8 cellular contexts compared by ENCODE assay signal in genomic region chr20:51306521-51307358, GRCh38.
DNase-seq lines count a peak whose midpoint lies in the region; ATAC-seq and TF ChIP-seq lines count a peak whose summit lies in the region.

No MANE protein-coding gene starts in this region.

- peak; percentile 90 for DNase-seq in SK-N-SH
- DNase-seq in activated naive CD4-positive, alpha-beta T cell (lab: John Stamatoyannopoulos, UW), result peak; percentile 39 to 56 (median 46)
- DNase-seq in glutamatergic neuron, result peak; percentile 88
- DNase-seq in posterior vena cava (ENCODE audit: low spot score), result peak; percentile 90
- DNase-seq in uterus, result peak; percentile 69 to 73

- no peak overlapping the region for H3K9ac ChIP-seq in SK-N-SH

- H4K20me1 ChIP-seq in SK-N-SH (ENCODE audit: insufficient read depth), result no peaks in the 10 kb centered on the region

- no peak overlapping the region for H3K27ac ChIP-seq in ACC112 (ENCODE audit: low read depth, low read length)
- peak overlapping the region in 1 of 2 experiments; percentile 22; a peak in 1 of 4 replicates for H3K27ac ChIP-seq in SK-N-SH (ENCODE audit: low read depth in 2 of 2, low read length in 1 of 2)
- H3K27ac ChIP-seq in uterus, result no peak overlapping the region

- H3K4me3 ChIP-seq in ACC112 (ENCODE audit: low read depth, low read length), result no peak overlapping the region
- peak overlapping the region in 1 of 2 experiments; percentile 35; a peak in 1 of 4 replicates for H3K4me3 ChIP-seq in SK-N-SH (ENCODE audit: low read depth in 2 of 2, low read length in 1 of 2)
- no peak overlapping the region for H3K4me3 ChIP-seq in uterus

- H3K4me1 ChIP-seq in ACC112 (ENCODE audit: control insufficient read depth, insufficient read depth, low read length, unreplicated experiment) (no peaks in the 10 kb centered on the region), SK-N-SH (ENCODE audit: control insufficient read depth in 1 of 2, insufficient read depth in 2 of 2, low read depth in 1 of 2, low read length in 1 of 2) (peaks cover 0 to 13% of the 10 kb centered on the region in 2 experiments; a peak in 1 of 4 replicates), uterus (no peaks in the 10 kb centered on the region)

- peaks cover 6% of the 10 kb centered on the region for H3K36me3 Mint-ChIP-seq in glutamatergic neuron (ENCODE audit: unreplicated experiment)

- H3K79me2 ChIP-seq in ACC112 (ENCODE audit: control insufficient read depth, insufficient read depth, low read length, unreplicated experiment), result no peaks in the 10 kb centered on the region
- no peaks in the 10 kb centered on the region for H3K79me2 ChIP-seq in SK-N-SH (ENCODE audit: insufficient read depth)

- H2AFZ ChIP-seq in ACC112 (ENCODE audit: low read length, unreplicated experiment) (peak overlapping the region; percentile 51), SK-N-SH (ENCODE audit: low read depth) (peak overlapping the region; percentile 35; the same call in 1 of the 2 replicates)

- intact Hi-C loops in posterior vena cava (cut with DNase I), result loop anchor here (5.0 kb wide), 1 partner anchor 319 kb away; no protein-coding TSS in a partner anchor
- intact Hi-C loops in uterus (cut with DNase I; ENCODE audit: low total_unique reads), result loop anchor here (5.0 kb wide), 1 partner anchor 314 kb away; no protein-coding TSS in a partner anchor

- no peaks in the 10 kb centered on the region for H3K27me3 ChIP-seq in ACC112 (ENCODE audit: insufficient read depth, low read length)
- no peaks in the 10 kb centered on the region for H3K27me3 ChIP-seq in SK-N-SH (ENCODE audit: insufficient read depth)
- no peaks in the 10 kb centered on the region for H3K27me3 ChIP-seq in uterus

- ATAC-seq in GM18868 (IDR thresholded peaks at IDR 0.05; ENCODE audit: unreplicated experiment), result peak; percentile 80

- TF ChIP-seq POLR2A in uterus (IDR thresholded peaks at IDR 0.05), result no peak

- H3K4me1 Mint-ChIP-seq in glutamatergic neuron (ENCODE audit: low read depth, unreplicated experiment), result no peaks in the 10 kb centered on the region

- H3K9me3 ChIP-seq in SK-N-SH (peaks cover 6% of the 10 kb centered on the region; the same call in 1 of the 2 replicates), uterus (no peaks in the 10 kb centered on the region)

- TF ChIP-seq CTCF in LNCAP (IDR thresholded peaks at IDR 0.05), result peak; percentile 94
- TF ChIP-seq CTCF in SK-N-SH (IDR thresholded peaks at IDR 0.05), result peak; percentile 88
- TF ChIP-seq CTCF in glutamatergic neuron (IDR thresholded peaks at IDR 0.05; ENCODE audit: partially characterized antibody, unreplicated experiment), result peak; percentile 93
- TF ChIP-seq CTCF in uterus (IDR thresholded peaks at IDR 0.05), result peak; percentile 84 to 89 (median 86)

- H3K9me2 ChIP-seq in SK-N-SH, result no peaks in the 10 kb centered on the region

- no peaks in the 10 kb centered on the region for H3F3A ChIP-seq in SK-N-SH (replicated peaks; ENCODE audit: insufficient read depth)

- POLR2A ChIA-PET in SK-N-SH (lab: Yijun Ruan, JAX), result interaction anchor here (0.6 to 1.4 kb wide), 3 partner anchors 147 to 319 kb away, joined by 4 to 5 read pairs (median 4); no protein-coding TSS in a partner anchor

- H3K4me2 ChIP-seq in SK-N-SH, result no peak overlapping the region

- H3K4me3 Mint-ChIP-seq in glutamatergic neuron (ENCODE audit: unreplicated experiment), result no peak overlapping the region

- TF ChIP-seq EP300 in SK-N-SH (IDR thresholded peaks at IDR 0.05; ENCODE audit: borderline replicate concordance in 1 of 2, low read depth in 1 of 2, low read length in 1 of 2), result no peak

- H3K36me3 ChIP-seq in ACC112 (ENCODE audit: insufficient read depth, low read length), result no peaks in the 10 kb centered on the region
- H3K36me3 ChIP-seq in SK-N-SH (replicated peaks in 1 of 2; ENCODE audit: control insufficient read depth in 1 of 2, insufficient read depth in 2 of 2, low read length in 1 of 2), result no peaks in the 10 kb centered on the region
- H3K36me3 ChIP-seq in uterus, result no peaks in the 10 kb centered on the region

- WGBS in SK-N-SH (ENCODE audit: low lambda C conversion rate), result 37% methylated on average over 16 of the region's 29 CpGs

- peak overlapping the region; percentile 28 for H3K27ac Mint-ChIP-seq in glutamatergic neuron (ENCODE audit: unreplicated experiment)

- peaks cover 3% of the 10 kb centered on the region for H3K27me3 Mint-ChIP-seq in glutamatergic neuron (ENCODE audit: unreplicated experiment)

- TF ChIP-seq RAD21 in SK-N-SH (IDR thresholded peaks at IDR 0.05; ENCODE audit: low read length), result peak; percentile 98

- CTCF ChIA-PET in SK-N-SH (lab: Yijun Ruan, JAX), result interaction anchor here (0.6 to 10.0 kb wide), 72 partner anchors 10 to 823 kb away, joined by 3 to 452 read pairs (median 4); partner anchors contain the start of gene KCNG1

- peaks cover 2% of the 10 kb centered on the region for H3K9me3 Mint-ChIP-seq in glutamatergic neuron (ENCODE audit: unreplicated experiment)

TF ChIP-seq in SK-N-SH, 30 proteins besides CTCF, POLR2A, EP300 and RAD21:
- TF ChIP-seq SMC3 (IDR thresholded peaks at IDR 0.05; ENCODE audit: low read depth, low read length) (peak; percentile 99), EZH2phosphoT487 (IDR thresholded peaks at IDR 0.05; ENCODE audit: borderline replicate concordance, low read depth) (no peak), NRF1 (IDR thresholded peaks at IDR 0.05; ENCODE audit: low read depth, low read length) (peak; percentile 50), CHD2 (IDR thresholded peaks at IDR 0.05; ENCODE audit: low read length, partially characterized antibody) (peak; percentile 19)
